8 cellular contexts compared by ENCODE assay signal in genomic region chr11:10857604-10858504, GRCh38. TPM values are rescaled to one million over a fixed set of nuclear protein-coding genes. Genes with fewer than 3 reads are reported as not detected.
DNase-seq lines count a peak whose midpoint lies in the region; ATAC-seq and TF ChIP-seq lines count a peak whose summit lies in the region.

Gene ZBED5 (minus strand): TSS chr11:10858053. CDS start chr11:10854945, 3,108 bp downstream.

- no TSS peak for BruUV-seq in Caco-2 (replicated peaks; lab: Mats Ljungman, UMichigan)

- no peaks in the 10 kb centered on the region for H3K9me3 ChIP-seq in Caco-2
- H3K9me3 ChIP-seq in NT2/D1 (ENCODE audit: insufficient read depth, low read length), result no peaks in the 10 kb centered on the region
- no peaks in the 10 kb centered on the region for H3K9me3 ChIP-seq in endocrine pancreas (ENCODE audit: control insufficient read depth, low read length)

- H3K4me1 ChIP-seq in Caco-2 (peaks cover 7% of the 10 kb centered on the region; the same call in 1 of the 2 replicates), NT2/D1 (ENCODE audit: insufficient read depth, insufficient read length) (no peaks in the 10 kb centered on the region), endocrine pancreas (ENCODE audit: control insufficient read depth, insufficient read depth, low read length) (peaks cover 12% of the 10 kb centered on the region), mesendoderm (ENCODE audit: control insufficient read depth, low read depth, low read length) (no peaks in the 10 kb centered on the region)

- H2AK5ac ChIP-seq in mesendoderm (ENCODE audit: low read length), result peak within 1 kb of the TSS; percentile 14

- H3K4me3 ChIP-seq in Caco-2 (ENCODE audit: low read depth, low read length) (peak within 1 kb of the TSS; percentile 90), NT2/D1 (ENCODE audit: insufficient read length, low read depth) (peak within 1 kb of the TSS; percentile 94), endocrine pancreas (ENCODE audit: control insufficient read depth, insufficient read depth, low read length) (peak within 1 kb of the TSS; percentile 97), mesendoderm (ENCODE audit: low read length) (peak within 1 kb of the TSS; percentile 79)

- no peaks in the 10 kb centered on the region for H3K9me3 Mint-ChIP-seq in Caco-2 (ENCODE audit: unreplicated experiment)
- H3K9me3 Mint-ChIP-seq in activated CD8-positive, alpha-beta memory T cell treated with anti-CD3 and anti-CD28 coated beads, Interleukin-2, amount 10 ng/mL, durations not matched to agents 7 days and 5 days (ENCODE audit: low read depth), result no peaks in the 10 kb centered on the region

- POLR2A ChIA-PET in Caco-2 (lab: Charles Lee), result interaction anchor here (0.5 to 3.3 kb wide), 17 partner anchors 9 to 985 kb away, joined by 3 to 174 read pairs (median 4); partner anchors contain the start of genes ADM, CTR9 and EIF4G2

- peak within 1 kb of the TSS; percentile 96 for H3K27ac Mint-ChIP-seq in Caco-2 (ENCODE audit: unreplicated experiment)
- H3K27ac Mint-ChIP-seq in activated CD8-positive, alpha-beta memory T cell treated with anti-CD3 and anti-CD28 coated beads, Interleukin-2, amount 10 ng/mL, durations not matched to agents 7 days and 5 days, result peak within 1 kb of the TSS; percentile 100

- H3K36me3 ChIP-seq in Caco-2 (ENCODE audit: control insufficient read depth, insufficient read depth, low read length) (0 out of 2 replicates have a peak, but pooled peaks cover 2% of the 10 kb centered on the region), NT2/D1 (ENCODE audit: insufficient read depth, insufficient read length, low read length) (peaks cover 39% of the 10 kb centered on the region), endocrine pancreas (ENCODE audit: control insufficient read depth, insufficient read depth, low read length) (peaks cover 1% of the 10 kb centered on the region), mesendoderm (ENCODE audit: control insufficient read depth, insufficient read depth, low read length) (peaks cover 1% of the 10 kb centered on the region)

- H2BK120ac ChIP-seq in mesendoderm (ENCODE audit: low read depth, low read length), result no peak within 1 kb of the TSS

- WGBS in mesendoderm (ENCODE audit: extremely low coverage, insufficient coverage, low lambda C conversion rate), result no CpG with 5 or more reads among the region's 72 CpGs

- DNase-seq in Caco-2, result peak; percentile 96 to 97
- peak; percentile 28 to 97 (median 91) for DNase-seq in HUDEP-2 (lab: John Stamatoyannopoulos, UW; ENCODE audit: unreplicated experiment in 76 of 76)
- peak; percentile 96 for DNase-seq in NT2/D1 (ENCODE audit: low read depth, low spot score)
- peak; percentile 97 for DNase-seq in activated CD8-positive, alpha-beta memory T cell treated with anti-CD3 and anti-CD28 coated beads, Interleukin-2, amount 10 ng/mL, durations not matched to agents 7 days and 5 days
- DNase-seq in mesendoderm, result peak; percentile 99
- DNase-seq in stimulated activated CD8-positive, alpha-beta memory T cell treated with anti-CD3 and anti-CD28 coated beads, Interleukin-15, amount 100 ng/mL, for 1 hour (ENCODE audit: low read depth), result peak; percentile 87

- H2BK15ac ChIP-seq in mesendoderm (replicated peaks; ENCODE audit: low read depth), result no peak within 1 kb of the TSS

- peaks cover 5% of the 10 kb centered on the region for H3K79me1 ChIP-seq in mesendoderm (ENCODE audit: low read length)

- peak within 1 kb of the TSS; percentile 88 for H3K4ac ChIP-seq in mesendoderm (ENCODE audit: low read depth, low read length)

- H3K27me3 ChIP-seq in Caco-2 (replicated peaks; ENCODE audit: control insufficient read depth, insufficient read depth, low read length) (no peaks in the 10 kb centered on the region), NT2/D1 (ENCODE audit: insufficient read depth, insufficient read length) (no peaks in the 10 kb centered on the region), endocrine pancreas (ENCODE audit: control insufficient read depth, insufficient read depth, low read length) (no peaks in the 10 kb centered on the region), mesendoderm (ENCODE audit: insufficient read depth, low read length, poor library complexity) (no peaks in the 10 kb centered on the region)

- peak; percentile 91 for ATAC-seq in GM21381 (IDR thresholded peaks at IDR 0.05; ENCODE audit: unreplicated experiment)
- peak; percentile 91 for ATAC-seq in activated CD8-positive, alpha-beta memory T cell treated with anti-CD3 and anti-CD28 coated beads, Interleukin-2, amount 10 ng/mL, durations not matched to agents 7 days and 5 days

- peak within 1 kb of the TSS; percentile 94 for H2BK5ac ChIP-seq in mesendoderm (ENCODE audit: low read length)

- H3K4me1 Mint-ChIP-seq in Caco-2 (ENCODE audit: low read depth, unreplicated experiment), result peaks cover 12% of the 10 kb centered on the region
- H3K4me1 Mint-ChIP-seq in activated CD8-positive, alpha-beta memory T cell treated with anti-CD3 and anti-CD28 coated beads, Interleukin-2, amount 10 ng/mL, durations not matched to agents 7 days and 5 days, result peaks cover 33% of the 10 kb centered on the region

- H3K56ac ChIP-seq in mesendoderm (ENCODE audit: low read length), result peak within 1 kb of the TSS; percentile 97

- peak within 1 kb of the TSS; percentile 29 for H3K4me2 ChIP-seq in mesendoderm (ENCODE audit: low read length)

- peak; percentile 23 to 29 for TF ChIP-seq CTCF in Caco-2 (IDR thresholded peaks at IDR 0.05; ENCODE audit: insufficient read depth in 1 of 2, low read depth in 1 of 2, low read length in 1 of 2, severe bottlenecking in 1 of 2, unreplicated experiment in 1 of 2)

- peak within 1 kb of the TSS; percentile 72 for H3K18ac ChIP-seq in mesendoderm (ENCODE audit: low read length)

- peaks cover 14% of the 10 kb centered on the region for H3K79me2 ChIP-seq in mesendoderm (ENCODE audit: control insufficient read depth, insufficient read depth, low read length)

- H3K27ac ChIP-seq in mesendoderm (ENCODE audit: low read depth, low read length), result peak within 1 kb of the TSS; percentile 95

- peak within 1 kb of the TSS; percentile 96 for H3K9ac ChIP-seq in NT2/D1 (ENCODE audit: insufficient read length, low read depth)
- H3K9ac ChIP-seq in endocrine pancreas (ENCODE audit: control insufficient read depth, insufficient read depth, low read length), result peak within 1 kb of the TSS; percentile 87
- H3K9ac ChIP-seq in mesendoderm (ENCODE audit: low read length), result peak within 1 kb of the TSS; percentile 95

- CTCF ChIA-PET in Caco-2 (lab: Charles Lee), result interaction anchor here (0.7 to 3.1 kb wide), 10 partner anchors 19 to 170 kb away, joined by 3 to 25 read pairs (median 4); partner anchors contain the start of gene EIF4G2
- CTCF ChIA-PET in activated CD8-positive, alpha-beta memory T cell treated with anti-CD3 and anti-CD28 coated beads, Interleukin-2, amount 10 ng/mL, durations not matched to agents 7 days and 5 days (lab: Charles Lee), result interaction anchor here (0.9 to 3.0 kb wide), 9 partner anchors 9 to 107 kb away, joined by 3 to 28 read pairs (median 3); partner anchors contain the start of genes CTR9 and EIF4G2

- H3K36me3 Mint-ChIP-seq in Caco-2 (ENCODE audit: insufficient read depth, unreplicated experiment), result peaks cover 41% of the 10 kb centered on the region
- peaks cover 32% of the 10 kb centered on the region for H3K36me3 Mint-ChIP-seq in activated CD8-positive, alpha-beta memory T cell treated with anti-CD3 and anti-CD28 coated beads, Interleukin-2, amount 10 ng/mL, durations not matched to agents 7 days and 5 days

- intact Hi-C loops in Caco-2 (cut with micrococcal nuclease; ENCODE audit: unreplicated experiment), result loop anchor here (1.0 kb wide), 4 partner anchors 15 to 73 kb away; no protein-coding TSS in a partner anchor

- H3K27me3 Mint-ChIP-seq in Caco-2 (ENCODE audit: insufficient read depth, unreplicated experiment), result no peaks in the 10 kb centered on the region
- H3K27me3 Mint-ChIP-seq in activated CD8-positive, alpha-beta memory T cell treated with anti-CD3 and anti-CD28 coated beads, Interleukin-2, amount 10 ng/mL, durations not matched to agents 7 days and 5 days, result no peaks in the 10 kb centered on the region

- peak within 1 kb of the TSS; percentile 97 for H3K4me3 Mint-ChIP-seq in Caco-2 (ENCODE audit: unreplicated experiment)
- peak within 1 kb of the TSS; percentile 98 for H3K4me3 Mint-ChIP-seq in activated CD8-positive, alpha-beta memory T cell treated with anti-CD3 and anti-CD28 coated beads, Interleukin-2, amount 10 ng/mL, durations not matched to agents 7 days and 5 days

- H4K8ac ChIP-seq in mesendoderm (ENCODE audit: low read depth, low read length), result no peak within 1 kb of the TSS

- H4K5ac ChIP-seq in mesendoderm (ENCODE audit: low read length), result peak within 1 kb of the TSS; percentile 59

- peak within 1 kb of the TSS; percentile 32 for H3K23ac ChIP-seq in mesendoderm (ENCODE audit: low read length)

RNA-seq across cellular contexts. Expression of gene ZBED5, which starts in this region (rescaled TPM):
- 42.1 and 53.2 TPM in 2 replicates for total RNA-seq in Caco-2 (2022)
- total RNA-seq in activated CD8-positive, alpha-beta memory T cell treated with anti-CD3 and anti-CD28 coated beads, Interleukin-2, amount 10 ng/mL, durations not matched to agents 7 days and 5 days, result 10 to 100 TPM; 34.9 to 35.5 TPM
- polyA plus RNA-seq in mesendoderm (2013, experiment 1 of 2), result 35.8 TPM
- polyA plus RNA-seq in mesendoderm (2013, experiment 2 of 2), result 35.5 TPM

Comparison
In these comparisons a context has a peak if more than half of its experiments do, and no peak if none do; other contexts are left out.
1. Peak in every context shown above with its lines: DNase-seq, ATAC-seq, H3K4me3 ChIP-seq and H3K27ac ChIP-seq.